In genomic region chr9:75892168-75892901, GRCh38 we compare ENCODE assay signal across 9 cellular contexts. TPM values are rescaled to one million over a fixed set of nuclear protein-coding genes. Genes with fewer than 3 reads are reported as not detected.
A peak's percentile ranks its signal among the peaks of the same experiment; 100 is the strongest.
DNase-seq lines count a peak whose midpoint lies in the region; ATAC-seq and TF ChIP-seq lines count a peak whose summit lies in the region.
"Had no signal": no experiment of that assay in that cellular context is flagged by ENCODE, and none has a peak within 500 bp of the region (broad histone marks: within the 10 kb centered on the region; RNA-seq: fewer than 3 reads in every experiment).

No MANE protein-coding gene starts in this region.

- no peaks in the 10 kb centered on the region for H3K27me3 ChIP-seq in parathyroid adenoma (ENCODE audit: control insufficient read depth, insufficient read depth, low read length)

- no peak for TF ChIP-seq CTCF in parathyroid adenoma (IDR thresholded peaks at IDR 0.05)

- H3K27ac ChIP-seq in parathyroid adenoma = no peak overlapping the region
- H3K27ac ChIP-seq: 22Rv1 had no signal

- intact Hi-C loops in activated T-helper 2 cell treated with anti-CD3 and anti-CD28 coated beads, Interferon-gamma antibody, Interleukin-2, Interleukin-4, amounts not matched to agents 10 μg/mL and 5 μg/mL and 100 μg/mL, durations not matched to agents 14 hours and 24 hours and 36 hours (cut with micrococcal nuclease) = loop anchor here (5.0 kb wide), 2 partner anchors 115 to 130 kb away; no protein-coding TSS in a partner anchor
- intact Hi-C loops in left cardiac atrium (cut with DNase I) = loop anchor here in 1 of 2 donors (5.0 kb wide), 2 partner anchors 60 to 410 kb away; no protein-coding TSS in a partner anchor

- no peaks in the 10 kb centered on the region for H3K4me1 ChIP-seq in parathyroid adenoma

- peak overlapping the region; percentile 92 for H3K4me3 Mint-ChIP-seq in activated T-helper 2 cell treated with anti-CD3 and anti-CD28 coated beads, Interferon-gamma antibody, Interleukin-2, Interleukin-4, amounts not matched to agents 10 μg/mL and 5 μg/mL and 100 μg/mL, durations not matched to agents 14 hours and 24 hours and 36 hours (ENCODE audit: low read depth)

- ATAC-seq in left cardiac atrium (peak; percentile 2 to 5), HG03175 (IDR thresholded peaks at IDR 0.05; ENCODE audit: unreplicated experiment) (no peak)

- no peaks in the 10 kb centered on the region for H3K36me3 Mint-ChIP-seq in activated T-helper 2 cell treated with anti-CD3 and anti-CD28 coated beads, Interferon-gamma antibody, Interleukin-2, Interleukin-4, amounts not matched to agents 10 μg/mL and 5 μg/mL and 100 μg/mL, durations not matched to agents 14 hours and 24 hours and 36 hours (ENCODE audit: low read depth)

- H3K4me2 ChIP-seq in parathyroid adenoma (ENCODE audit: low read length) = peak overlapping the region; percentile 95

- H3K9me3 Mint-ChIP-seq in activated T-helper 2 cell treated with anti-CD3 and anti-CD28 coated beads, Interferon-gamma antibody, Interleukin-2, Interleukin-4, amounts not matched to agents 10 μg/mL and 5 μg/mL and 100 μg/mL, durations not matched to agents 14 hours and 24 hours and 36 hours = no peaks in the 10 kb centered on the region

- no peaks in the 10 kb centered on the region for H3K9me3 ChIP-seq in parathyroid adenoma (ENCODE audit: control insufficient read depth, low read length)

- H3K4me1 Mint-ChIP-seq in activated T-helper 2 cell treated with anti-CD3 and anti-CD28 coated beads, Interferon-gamma antibody, Interleukin-2, Interleukin-4, amounts not matched to agents 10 μg/mL and 5 μg/mL and 100 μg/mL, durations not matched to agents 14 hours and 24 hours and 36 hours (ENCODE audit: low read depth) = peaks cover 24% of the 10 kb centered on the region

- DNase-seq in DMS 273 (lab: John Stamatoyannopoulos, UW; ENCODE audit: unreplicated experiment) (peak; percentile 9), DMS 273 treated with DMSO at 0.1 percent for 48 hours (lab: John Stamatoyannopoulos, UW) (no peak), left cardiac atrium (peak; percentile 44), NCI-H2196 treated with DMSO at 0.1 percent for 48 hours (lab: John Stamatoyannopoulos, UW; ENCODE audit: unreplicated experiment) (no peak), AG08395 (ENCODE audit: low spot score) (no peak)
- DNase-seq in activated T-helper 2 cell treated with anti-CD3 and anti-CD28 coated beads, Interferon-gamma antibody, Interleukin-2, Interleukin-4, amounts not matched to agents 10 μg/mL and 5 μg/mL and 100 μg/mL, durations not matched to agents 14 hours and 24 hours and 36 hours (ENCODE audit: low spot score) = peak; percentile 8

- H3K36me3 ChIP-seq in parathyroid adenoma (ENCODE audit: control insufficient read depth, insufficient read depth, low read length) = no peaks in the 10 kb centered on the region

- H3K79me2 ChIP-seq in parathyroid adenoma = peaks cover 3% of the 10 kb centered on the region

- H2AFZ ChIP-seq in parathyroid adenoma = peak overlapping the region; percentile 93

- peak overlapping the region; percentile 84 for H3K4me3 ChIP-seq in parathyroid adenoma (ENCODE audit: low read depth, low read length)

- peaks cover 48% of the 10 kb centered on the region for H3K27me3 Mint-ChIP-seq in activated T-helper 2 cell treated with anti-CD3 and anti-CD28 coated beads, Interferon-gamma antibody, Interleukin-2, Interleukin-4, amounts not matched to agents 10 μg/mL and 5 μg/mL and 100 μg/mL, durations not matched to agents 14 hours and 24 hours and 36 hours (ENCODE audit: low read depth)

- H3K9ac ChIP-seq in parathyroid adenoma = no peak overlapping the region

- H3K27ac Mint-ChIP-seq in activated T-helper 2 cell treated with anti-CD3 and anti-CD28 coated beads, Interferon-gamma antibody, Interleukin-2, Interleukin-4, amounts not matched to agents 10 μg/mL and 5 μg/mL and 100 μg/mL, durations not matched to agents 14 hours and 24 hours and 36 hours = no peak overlapping the region

RNA-seq across cellular contexts. Expression of gene PCSK5, which starts 1.9 kb away (rescaled TPM):
- 1.5 TPM in 2 replicates for total RNA-seq in activated T-helper 2 cell treated with anti-CD3 and anti-CD28 coated beads, Interferon-gamma antibody, Interleukin-2, Interleukin-4, amounts not matched to agents 10 μg/mL and 5 μg/mL and 100 μg/mL, durations not matched to agents 14 hours and 24 hours and 36 hours
- 1 to 10 TPM; 7.9 to 9.3 TPM for total RNA-seq in left cardiac atrium

Comparison
In these comparisons a context has a peak if more than half of its experiments do, and no peak if none do; other contexts are left out.
1. DNase-seq: peak in DMS 273 (single experiment), activated T-helper 2 cell treated with anti-CD3 and anti-CD28 coated beads, Interferon-gamma antibody, Interleukin-2, Interleukin-4, amounts not matched to agents 10 μg/mL and 5 μg/mL and 100 μg/mL, durations not matched to agents 14 hours and 24 hours and 36 hours (single experiment) and left cardiac atrium (single experiment); none in DMS 273 treated with DMSO at 0.1 percent for 48 hours (single experiment), NCI-H2196 treated with DMSO at 0.1 percent for 48 hours (single experiment) and AG08395 (single experiment).